ENCODE assay signal across 8 cellular contexts in genomic region chr14:103628684-103629502, GRCh38. TPM values are rescaled to one million over a fixed set of nuclear protein-coding genes. Genes with fewer than 3 reads are reported as not detected.
A peak's percentile ranks its signal among the peaks of the same experiment; 100 is the strongest.
DNase-seq lines count a peak whose midpoint lies in the region; ATAC-seq and TF ChIP-seq lines count a peak whose summit lies in the region.

Gene KLC1 (plus strand): TSS chr14:103629211. CDS start chr14:103654565, 25,354 bp downstream.

- H3K27ac ChIP-seq in epithelial cell of prostate = peak within 1 kb of the TSS; percentile 98

- peak; percentile 19 for DNase-seq in AG09319 (ENCODE audit: extremely low read depth, low read depth)
- peak; percentile 38 for DNase-seq in NOMO-1 treated with dmso at 0.1 percent for 144 hours (lab: John Stamatoyannopoulos, UW; ENCODE audit: unreplicated experiment)
- DNase-seq in activated T-cell treated with anti-CD3 and anti-CD28 coated beads for 4 hours = peak; percentile 85
- no peak for DNase-seq in epithelial cell of prostate (ENCODE audit: low read depth, low spot score)
- peak; percentile 81 for DNase-seq in mucosa of gallbladder (ENCODE audit: low spot score)
- DNase-seq in stimulated activated CD8-positive, alpha-beta memory T cell treated with anti-CD3 and anti-CD28 coated beads, Interleukin-4, amount 100 ng/mL, for 24 hours (ENCODE audit: low read depth) = peak; percentile 79

- no peak for TF ChIP-seq CTCF in AG09319 (IDR thresholded peaks at IDR 0.05; ENCODE audit: low read depth, low read length)

- ATAC-seq in GM18907 (IDR thresholded peaks at IDR 0.05; ENCODE audit: unreplicated experiment) (peak; percentile 54), HG03159 (IDR thresholded peaks at IDR 0.05; ENCODE audit: unreplicated experiment) (peak; percentile 63)

RNA-seq across cellular contexts. Expression of gene KLC1, which starts in this region (rescaled TPM):
- 171 TPM for total RNA-seq in mucosa of gallbladder
